In genomic region chr11:28049338-28050216, GRCh38 we compare ENCODE assay signal across 1 cellular context.
TF ChIP-seq lines count a peak whose summit lies in the region.

No MANE protein-coding gene starts in this region.

TF ChIP-seq in K562, 482 proteins besides CTCF, POLR2A, EP300 and RAD21 (continued from another document):
- TF ChIP-seq, protein P1, sequence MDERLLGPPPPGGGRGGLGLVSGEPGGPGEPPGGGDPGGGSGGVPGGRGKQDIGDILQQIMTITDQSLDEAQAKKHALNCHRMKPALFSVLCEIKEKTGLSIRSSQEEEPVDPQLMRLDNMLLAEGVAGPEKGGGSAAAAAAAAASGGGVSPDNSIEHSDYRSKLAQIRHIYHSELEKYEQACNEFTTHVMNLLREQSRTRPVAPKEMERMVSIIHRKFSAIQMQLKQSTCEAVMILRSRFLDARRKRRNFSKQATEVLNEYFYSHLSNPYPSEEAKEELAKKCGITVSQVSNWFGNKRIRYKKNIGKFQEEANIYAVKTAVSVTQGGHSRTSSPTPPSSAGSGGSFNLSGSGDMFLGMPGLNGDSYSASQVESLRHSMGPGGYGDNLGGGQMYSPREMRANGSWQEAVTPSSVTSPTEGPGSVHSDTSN (CRISPR knock-in tag; IDR thresholded peaks at IDR 0.05; ENCODE audit: low read depth), result no peak
- TF ChIP-seq, protein P1 (tag; conservative IDR thresholded peaks at IDR 0.05; ENCODE audit: low read depth), result peak; percentile 66
- TF ChIP-seq MEIS2 (IDR thresholded peaks at IDR 0.05; ENCODE audit: partially characterized antibody) (peak; percentile 64), CHAMP1 (IDR thresholded peaks at IDR 0.05) (no peak), HNRNPK (IDR thresholded peaks at IDR 0.05; ENCODE audit: low read depth, low read length, poor library complexity, severe bottlenecking) (no peak)
- TF ChIP-seq, protein P2, sequence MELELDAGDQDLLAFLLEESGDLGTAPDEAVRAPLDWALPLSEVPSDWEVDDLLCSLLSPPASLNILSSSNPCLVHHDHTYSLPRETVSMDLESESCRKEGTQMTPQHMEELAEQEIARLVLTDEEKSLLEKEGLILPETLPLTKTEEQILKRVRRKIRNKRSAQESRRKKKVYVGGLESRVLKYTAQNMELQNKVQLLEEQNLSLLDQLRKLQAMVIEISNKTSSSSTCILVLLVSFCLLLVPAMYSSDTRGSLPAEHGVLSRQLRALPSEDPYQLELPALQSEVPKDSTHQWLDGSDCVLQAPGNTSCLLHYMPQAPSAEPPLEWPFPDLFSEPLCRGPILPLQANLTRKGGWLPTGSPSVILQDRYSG (tag; conservative IDR thresholded peaks at IDR 0.05; ENCODE audit: low read depth), result no peak
